8 cellular contexts compared by ENCODE assay signal in the genomic region with DNA sequence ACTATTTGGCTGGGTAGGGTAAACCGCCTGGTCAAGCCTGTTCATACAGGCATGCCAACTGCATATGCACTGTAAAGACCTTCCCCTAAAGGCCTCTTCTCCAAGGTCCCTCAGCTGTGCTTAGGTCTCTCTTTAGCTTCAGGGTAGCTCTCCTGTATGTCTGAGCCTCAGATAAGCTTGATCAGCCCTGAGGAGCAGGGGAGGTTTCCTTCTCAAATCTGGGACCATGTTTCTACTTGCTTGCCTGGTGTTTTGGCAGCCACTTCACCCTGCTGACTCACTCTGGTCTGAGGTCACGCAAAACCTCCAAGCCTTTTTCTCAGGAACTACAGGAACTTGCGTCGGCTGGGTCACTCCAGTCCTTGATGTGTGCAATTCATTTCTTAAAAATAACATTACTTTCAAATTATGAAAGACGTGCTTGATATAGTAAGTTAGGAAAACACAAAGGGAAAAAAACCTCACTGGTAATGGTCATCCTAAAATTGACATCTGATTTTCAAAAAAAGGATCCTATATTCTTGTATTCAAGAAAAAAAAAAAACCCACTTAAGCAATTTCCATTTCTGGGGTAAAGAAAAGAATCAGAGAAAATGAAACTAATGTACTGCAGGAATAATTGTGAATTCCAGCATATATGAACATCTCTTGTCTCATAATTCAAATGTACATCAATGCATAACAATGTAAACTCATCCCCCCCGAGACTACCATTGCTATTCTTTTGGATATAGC. TPM values are rescaled to one million over a fixed set of nuclear protein-coding genes. Genes with fewer than 3 reads are reported as not detected.
DNase-seq lines count a peak whose midpoint lies in the region; ATAC-seq and TF ChIP-seq lines count a peak whose summit lies in the region.

No MANE protein-coding gene starts in this region.

- TF ChIP-seq CTCF in coronary artery (IDR thresholded peaks at IDR 0.05) (no peak), mucosa of descending colon (IDR thresholded peaks at IDR 0.05) (no peak), upper lobe of left lung (IDR thresholded peaks at IDR 0.05) (no peak)

- in situ Hi-C loops in SK-MEL-5 (cut with HindIII; ENCODE audit: low pct_unique_long_range_greater_than_20kb, low sequenced_read_pairs), result no loop called here

- H3K36me3 ChIP-seq in mucosa of descending colon (ENCODE audit: low read depth) (no peaks in the 10 kb centered on the region), upper lobe of left lung (no peaks in the 10 kb centered on the region)

- TF ChIP-seq EP300 in upper lobe of left lung (IDR thresholded peaks at IDR 0.05), result peak in 3 of 4 donors; percentile 50 to 82 (median 50)

- H3K27ac ChIP-seq in coronary artery (peak overlapping the region; percentile 66 to 82), upper lobe of left lung (peak overlapping the region; percentile 73 to 86 (median 82))

- H3K9me3 ChIP-seq in mucosa of descending colon (no peaks in the 10 kb centered on the region), upper lobe of left lung (no peaks in the 10 kb centered on the region)

- DNase-seq in HCEC 1CT, result peak; percentile 95
- peak; percentile 70 for DNase-seq in SK-MEL-5 (ENCODE audit: low read depth, low spot score)
- DNase-seq in coronary artery (ENCODE audit: low spot score), result peak; percentile 92
- peak in 2 of 3 donors; percentile 52 to 65 for DNase-seq in mucosa of descending colon
- peak in 1 of 2 donors; percentile 94 for DNase-seq in upper lobe of left lung
- no peak for DNase-seq in HuH-7 (ENCODE audit: low spot score)

- ATAC-seq in mucosa of descending colon, result peak; percentile 7
- peak; percentile 73 to 84 for ATAC-seq in upper lobe of left lung (ENCODE audit: low FRiP score in 2 of 2)
- ATAC-seq in HG03159 (IDR thresholded peaks at IDR 0.05; ENCODE audit: unreplicated experiment), result no peak
- no peak for ATAC-seq in GM21526 (IDR thresholded peaks at IDR 0.05; ENCODE audit: low FRiP score, unreplicated experiment)

- WGBS in upper lobe of left lung, 2 donors, result 36 to 43% methylated on average over 6 of the region's 6 CpGs

- H3K4me1 ChIP-seq in mucosa of descending colon (ENCODE audit: low read depth) (peaks cover 26% of the 10 kb centered on the region), upper lobe of left lung (peaks cover 34 to 56% (median 54%) of the 10 kb centered on the region in 4 donors)

- H3K27me3 ChIP-seq in upper lobe of left lung, result no peaks in the 10 kb centered on the region

- H3K4me3 ChIP-seq in coronary artery (peak overlapping the region; percentile 4), mucosa of descending colon (no peak overlapping the region), upper lobe of left lung (no peak overlapping the region)

- intact Hi-C loops in mucosa of descending colon (cut with DNase I, micrococcal nuclease), result no loop called here

- TF ChIP-seq POLR2A in upper lobe of left lung (IDR thresholded peaks at IDR 0.05), result peak in 2 of 4 donors; percentile 2 to 23

RNA-seq across cellular contexts. Expression of a gene that starts 24.7 kb away (rescaled TPM):
- total RNA-seq in SK-MEL-5 (2014; rRNA removed; shearing (Covaris generic)), result 30.8 and 32.0 TPM in 2 replicates
- 45.3 and 47.3 TPM in 2 replicates for polyA plus RNA-seq in SK-MEL-5 (2015; cell fraction: cytosol; rRNA removed)
- 15.4 and 17.2 TPM in 2 replicates for polyA plus RNA-seq in SK-MEL-5 (2015; cell fraction: nucleus; rRNA removed)
- total RNA-seq in mucosa of descending colon, result 10 to 100 TPM; 51.5 to 74.9 (median 68.0) TPM
- total RNA-seq in upper lobe of left lung, result 10 to 100 TPM; 28.7 to 44.5 (median 37.4) TPM

RNA-seq across cellular contexts. Expression of a gene that starts 47.4 kb away (rescaled TPM):
- 327 and 348 TPM in 2 replicates for total RNA-seq in SK-MEL-5 (2014; rRNA removed; shearing (Covaris generic))
- 319 and 423 TPM in 2 replicates for polyA plus RNA-seq in SK-MEL-5 (2015; cell fraction: cytosol; rRNA removed)
- 312 and 338 TPM in 2 replicates for polyA plus RNA-seq in SK-MEL-5 (2015; cell fraction: nucleus; rRNA removed)
- 100 to 1,000 TPM; 147 to 228 (median 186) TPM for total RNA-seq in mucosa of descending colon
- 100 to 1,000 TPM in 5 of 6 donors, 10 to 100 TPM in 1; 90.1 to 123 (median 115) TPM for total RNA-seq in upper lobe of left lung

Comparison
In these comparisons a context has a peak if more than half of its experiments do, and no peak if none do; other contexts are left out.
1. ATAC-seq: peak in mucosa of descending colon (single experiment) and upper lobe of left lung (2 of 2); none in HG03159 (single experiment) and GM21526 (single experiment).